9 cellular contexts compared by ENCODE assay signal in genomic region chr5:1503301-1504243, GRCh38. TPM values are rescaled to one million over a fixed set of nuclear protein-coding genes. Genes with fewer than 3 reads are reported as not detected.
A peak's percentile ranks its signal among the peaks of the same experiment; 100 is the strongest.
DNase-seq lines count a peak whose midpoint lies in the region; ATAC-seq and TF ChIP-seq lines count a peak whose summit lies in the region.
"Had no signal": no experiment of that assay in that cellular context is flagged by ENCODE, and none has a peak within 500 bp of the region (broad histone marks: within the 10 kb centered on the region; RNA-seq: fewer than 3 reads in every experiment).

No MANE protein-coding gene starts in this region.

- H3K9me3 ChIP-seq in BLaER1 treated with 17β-estradiol and CSF1 and Interleukin-3, amounts not matched to agents 10 nM and 100 nM (replicated peaks in 1 of 11): no peaks in the 10 kb centered on the region
- H3K9me3 ChIP-seq in thoracic aorta: no peaks in the 10 kb centered on the region

- peaks cover 8% of the 10 kb centered on the region for H3K9me3 Mint-ChIP-seq in glutamatergic neuron (ENCODE audit: unreplicated experiment)

- H3K27me3 Mint-ChIP-seq in glutamatergic neuron (ENCODE audit: unreplicated experiment): peaks cover 7% of the 10 kb centered on the region

- ATAC-seq in GM21381 (IDR thresholded peaks at IDR 0.05; ENCODE audit: unreplicated experiment) (peak; percentile 31), thoracic aorta (ENCODE audit: insufficient number of reproducible peaks, low FRiP score, low read depth) (peak; percentile 39)

- H3K4me1 ChIP-seq in BLaER1 treated with 17β-estradiol and CSF1 and Interleukin-3, amounts not matched to agents 10 nM and 100 nM: peaks cover 86 to 96% (median 91%) of the 10 kb centered on the region in 10 experiments
- H3K4me1 ChIP-seq in thoracic aorta (ENCODE audit: control insufficient read depth in 1 of 2, low read depth in 2 of 2): peaks cover 24 to 36% of the 10 kb centered on the region in 2 donors

- H3K4me2 ChIP-seq in BLaER1 treated with 17β-estradiol and CSF1 and Interleukin-3, amounts not matched to agents 10 nM and 100 nM: peak overlapping the region; percentile 59 to 97 (median 85)

- DNase-seq in NOMO-1 treated with DMSO at 0.1 percent for 48 hours (lab: John Stamatoyannopoulos, UW; ENCODE audit: unreplicated experiment) (peak; percentile 91), glutamatergic neuron (no peak), thoracic aorta (ENCODE audit: low spot score) (no peak), midbrain (lab: John Stamatoyannopoulos, UW) (no peak), mesenteric fat pad (ENCODE audit: low spot score) (no peak)
- DNase-seq in stimulated activated CD8-positive, alpha-beta memory T cell treated with anti-CD3 and anti-CD28 coated beads, Interleukin-4, amount 100 ng/mL, for 48 hours: no peak

- peaks cover 63 to 100% (median 100%) of the 10 kb centered on the region in 11 experiments for H4K20me1 ChIP-seq in BLaER1 treated with 17β-estradiol and CSF1 and Interleukin-3, amounts not matched to agents 10 nM and 100 nM

- H3K36me3 ChIP-seq in BLaER1 treated with 17β-estradiol and CSF1 and Interleukin-3, amounts not matched to agents 10 nM and 100 nM: peaks cover 8 to 44% (median 31%) of the 10 kb centered on the region in 11 experiments; a peak in 21 of 22 replicates
- H3K36me3 ChIP-seq in thoracic aorta: no peaks in the 10 kb centered on the region

- TF ChIP-seq CTCF in glutamatergic neuron (IDR thresholded peaks at IDR 0.05; ENCODE audit: partially characterized antibody, unreplicated experiment): no peak
- no peak for TF ChIP-seq CTCF in thoracic aorta (IDR thresholded peaks at IDR 0.05)

- H3K9ac ChIP-seq in BLaER1 treated with 17β-estradiol and CSF1 and Interleukin-3, amounts not matched to agents 10 nM and 100 nM: peak overlapping the region in 10 of 11 experiments; percentile 10 to 78 (median 36); a peak in 17 of 22 replicates

- H3K4me3 Mint-ChIP-seq in glutamatergic neuron (ENCODE audit: unreplicated experiment): no peak overlapping the region

- peak overlapping the region; percentile 50 for H3K27ac Mint-ChIP-seq in glutamatergic neuron (ENCODE audit: unreplicated experiment)

- peak overlapping the region in 10 of 11 experiments; percentile 8 to 88 (median 44); a peak in 15 of 22 replicates for H3K27ac ChIP-seq in BLaER1 treated with 17β-estradiol and CSF1 and Interleukin-3, amounts not matched to agents 10 nM and 100 nM
- peak overlapping the region in 1 of 2 donors; percentile 24 for H3K27ac ChIP-seq in thoracic aorta

- no peaks in the 10 kb centered on the region for H3K36me3 Mint-ChIP-seq in glutamatergic neuron (ENCODE audit: unreplicated experiment)

- H3K4me1 Mint-ChIP-seq in glutamatergic neuron (ENCODE audit: low read depth, unreplicated experiment): peaks cover 36% of the 10 kb centered on the region

- H3K4me3 ChIP-seq in BLaER1 treated with 17β-estradiol and CSF1 and Interleukin-3, amounts not matched to agents 10 nM and 100 nM: peak overlapping the region in 6 of 10 experiments; percentile 14 to 54 (median 24); a peak in 7 of 20 replicates
- peak overlapping the region; percentile 51 for H3K4me3 ChIP-seq in thoracic aorta

- no peaks in the 10 kb centered on the region for H3K27me3 ChIP-seq in BLaER1 treated with 17β-estradiol and CSF1 and Interleukin-3, amounts not matched to agents 10 nM and 100 nM
- no peaks in the 10 kb centered on the region for H3K27me3 ChIP-seq in thoracic aorta (replicated peaks; ENCODE audit: insufficient read depth)

RNA-seq across cellular contexts. Expression of gene LPCAT1, which starts 20.2 kb away (rescaled TPM):
- 113 TPM for total RNA-seq in glutamatergic neuron (ENCODE audit: unreplicated experiment)
- 10 to 100 TPM; 53.9 to 54.6 TPM for total RNA-seq in thoracic aorta
- 45.7 TPM for total RNA-seq in mesenteric fat pad

RNA-seq across cellular contexts. Expression of gene SLC6A3, which starts 58.3 kb away (rescaled TPM):
- total RNA-seq in glutamatergic neuron (ENCODE audit: unreplicated experiment) (22.4 TPM), thoracic aorta (under 1 TPM in 1 of 2 donors, not detected in 1; 0.14 TPM), mesenteric fat pad (not detected)
- total RNA-seq: kidney epithelial cell had no signal

Comparison
In these comparisons a context has a peak if more than half of its experiments do, and no peak if none do; other contexts are left out.
1. RNA of gene SLC6A3, which starts 58.3 kb away (total RNA-seq): 22.4 TPM in glutamatergic neuron (single experiment); 0.14 TPM in thoracic aorta and not detected in mesenteric fat pad (single experiment); every median in the first group is over 10 times any median in the second.